Comparison of ENCODE assay signal across 9 cellular contexts in genomic region chr6:108689279-108690161, GRCh38.
A peak's percentile ranks its signal among the peaks of the same experiment; 100 is the strongest.
DNase-seq lines count a peak whose midpoint lies in the region; ATAC-seq and TF ChIP-seq lines count a peak whose summit lies in the region.
"Had no signal": no experiment of that assay in that cellular context is flagged by ENCODE, and none has a peak within 500 bp of the region (broad histone marks: within the 10 kb centered on the region; RNA-seq: fewer than 3 reads in every experiment).

No MANE protein-coding gene starts in this region.

- CTCF ChIA-PET in activated CD4-positive, alpha-beta T cell treated with anti-CD3 and anti-CD28 coated beads for 36 hours (lab: Charles Lee): no interaction called here

- H3K4me3 ChIP-seq in cardiac fibroblast (replicated peaks in 1 of 2; ENCODE audit: low read depth in 2 of 2, low read length in 2 of 2) (no peak overlapping the region), lower leg skin (ENCODE audit: low read depth, poor library complexity, severe bottlenecking) (no peak overlapping the region)

- H3K27ac Mint-ChIP-seq in activated CD4-positive, alpha-beta T cell treated with anti-CD3 and anti-CD28 coated beads for 36 hours: peak overlapping the region; percentile 10
- H3K27ac Mint-ChIP-seq in activated CD4-positive, alpha-beta T cell treated with anti-CD3 and anti-CD28 coated beads, Interleukin-2, amount 10 ng/mL, durations not matched to agents 24 days and 14 days: no peak overlapping the region

- intact Hi-C loops in activated CD4-positive, alpha-beta T cell treated with anti-CD3 and anti-CD28 coated beads for 36 hours (cut with DNase I, micrococcal nuclease): no loop called here
- intact Hi-C loops in lower leg skin (cut with DNase I; ENCODE audit: low total_unique reads): no loop called here
- intact Hi-C loops in activated CD4-positive, alpha-beta T cell treated with anti-CD3 and anti-CD28 coated beads, Interleukin-2, amount 10 ng/mL, durations not matched to agents 24 days and 14 days (cut with micrococcal nuclease): no loop called here

- H3K4me1 Mint-ChIP-seq in activated CD4-positive, alpha-beta T cell treated with anti-CD3 and anti-CD28 coated beads for 36 hours: peaks cover 9% of the 10 kb centered on the region
- H3K4me1 Mint-ChIP-seq in activated CD4-positive, alpha-beta T cell treated with anti-CD3 and anti-CD28 coated beads, Interleukin-2, amount 10 ng/mL, durations not matched to agents 24 days and 14 days: peaks cover 7% of the 10 kb centered on the region

- ATAC-seq in activated CD4-positive, alpha-beta T cell treated with anti-CD3 and anti-CD28 coated beads for 36 hours: no peak
- no peak for ATAC-seq in HG03045 (IDR thresholded peaks at IDR 0.05; ENCODE audit: unreplicated experiment)

- H3K36me3 Mint-ChIP-seq in activated CD4-positive, alpha-beta T cell treated with anti-CD3 and anti-CD28 coated beads for 36 hours (ENCODE audit: low read depth): peaks cover 2% of the 10 kb centered on the region
- peaks cover 3% of the 10 kb centered on the region for H3K36me3 Mint-ChIP-seq in activated CD4-positive, alpha-beta T cell treated with anti-CD3 and anti-CD28 coated beads, Interleukin-2, amount 10 ng/mL, durations not matched to agents 24 days and 14 days (ENCODE audit: low read depth)

- no peaks in the 10 kb centered on the region for H3K27me3 Mint-ChIP-seq in activated CD4-positive, alpha-beta T cell treated with anti-CD3 and anti-CD28 coated beads for 36 hours
- no peaks in the 10 kb centered on the region for H3K27me3 Mint-ChIP-seq in activated CD4-positive, alpha-beta T cell treated with anti-CD3 and anti-CD28 coated beads, Interleukin-2, amount 10 ng/mL, durations not matched to agents 24 days and 14 days

- WGBS in lower leg skin, 2 donors: 56 to 60% methylated on average over 10 to 15 of the region's 15 CpGs

- no peak for DNase-seq in activated CD4-positive, alpha-beta T cell treated with anti-CD3 and anti-CD28 coated beads for 36 hours
- DNase-seq in activated CD4-positive, alpha-beta T cell treated with anti-CD3 and anti-CD28 coated beads for 1 hour: no peak
- DNase-seq in cardiac fibroblast (ENCODE audit: low read depth in 2 of 2) (peak; percentile 98 to 99), lower leg skin (ENCODE audit: low spot score in 2 of 2) (peak; percentile 71 to 92), GM19238 (ENCODE audit: insufficient read length, low spot score) (no peak), NAMALWA (ENCODE audit: low spot score) (no peak)
- no peak for DNase-seq in activated CD4-positive, alpha-beta T cell treated with anti-CD3 and anti-CD28 coated beads, Interleukin-2, amount 10 ng/mL, durations not matched to agents 24 days and 14 days
- DNase-seq: T-helper 9 cell had no signal

- no peak for TF ChIP-seq POLR2A in lower leg skin (IDR thresholded peaks at IDR 0.05)

- TF ChIP-seq CTCF in cardiac fibroblast (IDR thresholded peaks at IDR 0.05; ENCODE audit: low read depth, low read length) (no peak), lower leg skin (IDR thresholded peaks at IDR 0.05) (no peak)

- H3K9me3 Mint-ChIP-seq in activated CD4-positive, alpha-beta T cell treated with anti-CD3 and anti-CD28 coated beads for 36 hours (ENCODE audit: low read depth): no peaks in the 10 kb centered on the region
- no peaks in the 10 kb centered on the region for H3K9me3 Mint-ChIP-seq in activated CD4-positive, alpha-beta T cell treated with anti-CD3 and anti-CD28 coated beads, Interleukin-2, amount 10 ng/mL, durations not matched to agents 24 days and 14 days

- no peak overlapping the region for H3K4me3 Mint-ChIP-seq in activated CD4-positive, alpha-beta T cell treated with anti-CD3 and anti-CD28 coated beads for 36 hours
- no peak overlapping the region for H3K4me3 Mint-ChIP-seq in activated CD4-positive, alpha-beta T cell treated with anti-CD3 and anti-CD28 coated beads, Interleukin-2, amount 10 ng/mL, durations not matched to agents 24 days and 14 days

- POLR2A ChIA-PET in activated CD4-positive, alpha-beta T cell treated with anti-CD3 and anti-CD28 coated beads for 36 hours (lab: Charles Lee): no interaction called here

Comparison
In these comparisons a context has a peak if more than half of its experiments do, and no peak if none do; other contexts are left out.
1. DNase-seq: peak in cardiac fibroblast (2 of 2) and lower leg skin (2 of 2); none in activated CD4-positive, alpha-beta T cell treated with anti-CD3 and anti-CD28 coated beads for 36 hours (single experiment), activated CD4-positive, alpha-beta T cell treated with anti-CD3 and anti-CD28 coated beads for 1 hour (single experiment), GM19238 (single experiment), activated CD4-positive, alpha-beta T cell treated with anti-CD3 and anti-CD28 coated beads, Interleukin-2, amount 10 ng/mL, durations not matched to agents 24 days and 14 days (single experiment) and NAMALWA (single experiment).